8 cellular contexts compared by ENCODE assay signal in the genomic region with DNA sequence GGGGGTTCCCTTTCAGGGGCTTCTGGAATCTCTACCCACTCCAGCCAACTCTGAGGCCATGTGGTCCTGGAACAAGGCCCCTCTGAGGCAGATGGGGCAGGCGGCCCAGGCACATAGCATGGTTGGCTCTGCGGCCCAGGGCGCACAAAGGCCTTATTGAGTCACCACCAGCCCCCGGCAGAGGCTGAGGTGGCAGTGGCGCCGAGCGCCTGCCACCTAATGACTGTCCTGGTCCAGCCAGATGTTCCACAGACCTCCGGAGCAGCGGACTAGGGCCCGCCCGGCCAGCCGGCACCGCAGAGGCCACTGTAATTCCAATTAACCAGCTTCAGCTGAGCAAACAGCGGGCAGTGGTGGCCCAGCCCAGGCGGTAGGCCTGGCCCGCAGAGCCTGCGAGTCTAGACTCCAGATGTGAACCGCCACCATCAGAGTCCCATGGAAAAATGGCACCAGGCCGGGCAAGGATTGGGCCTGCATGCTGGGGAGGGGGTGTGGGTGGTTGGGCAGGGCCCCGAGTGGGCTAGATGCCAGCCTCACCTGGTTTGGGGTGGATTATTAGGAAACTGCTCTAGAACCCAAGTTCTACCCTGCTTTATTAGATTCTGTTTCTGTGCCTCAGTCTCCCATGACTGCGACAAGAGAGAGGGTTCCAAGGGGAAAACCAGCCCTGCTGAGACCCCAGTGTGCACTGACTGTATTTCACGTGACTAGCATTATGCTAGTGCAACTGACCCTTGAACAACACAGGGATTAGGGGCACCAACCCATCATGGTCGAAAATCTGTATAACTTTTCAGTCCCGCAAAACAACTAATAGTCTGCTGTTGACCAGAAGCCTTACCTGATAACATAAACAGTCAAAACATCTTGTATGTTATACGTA. TPM values are rescaled to one million over a fixed set of nuclear protein-coding genes. Genes with fewer than 3 reads are reported as not detected.
A peak's percentile ranks its signal among the peaks of the same experiment; 100 is the strongest.
DNase-seq lines count a peak whose midpoint lies in the region; ATAC-seq, FAIRE-seq and TF ChIP-seq lines count a peak whose summit lies in the region.

No MANE protein-coding gene starts in this region.

- no peak overlapping the region for H3T11ph ChIP-seq in H9 (ENCODE audit: low read length)

- H3K9me1 ChIP-seq in K562 (ENCODE audit: control insufficient read depth, insufficient read depth, low read length), result no peaks in the 10 kb centered on the region

- TF ChIP-seq RAD21 in K562 (CRISPR knock-in tag; conservative IDR thresholded peaks at IDR 0.05 in 1 of 2, IDR thresholded peaks at IDR 0.05 in 1 of 2), result no peak

- H3K9me3 ChIP-seq in H9 (ENCODE audit: control insufficient read depth, low read depth, low read length) (no peaks in the 10 kb centered on the region), K562 (replicated peaks; ENCODE audit: control insufficient read depth, insufficient read depth, low read depth, low read length) (no peaks in the 10 kb centered on the region)

- no peak for DNase-seq in H9
- no peak for DNase-seq in K562 (ENCODE audit: extremely low read depth in 1 of 4, low spot score in 3 of 4)
- DNase-seq in naive B cell, result no peak
- no peak for DNase-seq in DMS79 (lab: John Stamatoyannopoulos, UW)
- DNase-seq in stimulated activated CD4-positive, alpha-beta T cell treated with anti-CD3 and anti-CD28 coated beads, Interleukin-2, amount 100 ng/mL, for 24 hours, result no peak
- DNase-seq in NCI-H2171 (lab: John Stamatoyannopoulos, UW), result no peak
- no peak for DNase-seq in activated CD4-positive, alpha-beta T cell treated with anti-CD3 and anti-CD28 coated beads for 1 hour

- ATAC-seq in K562 (no peak), naive B cell (ENCODE audit: low read depth in 2 of 2) (no peak)

- no peak overlapping the region for H2AK5ac ChIP-seq in H9 (ENCODE audit: insufficient read length, low read length)

- in situ Hi-C loops in K562 (cut with MboI), result loop anchor here (5.0 kb wide), 1 partner anchor 156 kb away; no protein-coding TSS in a partner anchor

- no peak for TF ChIP-seq EP300 in K562 (IDR thresholded peaks at IDR 0.05; ENCODE audit: low read length)

- no peak for TF ChIP-seq POLR2A in K562 (conservative IDR thresholded peaks at IDR 0.05)

- H3K56ac ChIP-seq in H9 (ENCODE audit: insufficient read length, low read depth, low read length), result no peak overlapping the region

- H4K20me1 ChIP-seq in H9 (ENCODE audit: control insufficient read depth, insufficient read depth, insufficient read length) (no peaks in the 10 kb centered on the region), K562 (replicated peaks; ENCODE audit: control insufficient read depth, insufficient read depth, low read length) (no peaks in the 10 kb centered on the region)

- no peak overlapping the region for H3K4me2 ChIP-seq in H9 (ENCODE audit: insufficient read depth, insufficient read length, low read length)
- H3K4me2 ChIP-seq in K562 (ENCODE audit: insufficient read depth, low read length), result no peak overlapping the region

- BruUV-seq in K562 (replicated peaks; lab: Mats Ljungman, UMichigan), result no TSS peak

- H2BK12ac ChIP-seq in H9 (ENCODE audit: insufficient read length, low read depth, low read length), result no peak overlapping the region

- H3K9ac ChIP-seq in H9 (ENCODE audit: extremely low read depth, insufficient read length, low read length) (no peak overlapping the region), K562 (ENCODE audit: insufficient read depth in 1 of 2, low read depth in 2 of 2, low read length in 2 of 2) (peak overlapping the region in 1 of 2 experiments; percentile 48; a peak in 2 of 4 replicates)

- H3K4me3 ChIP-seq in ACC112 (ENCODE audit: low read depth, low read length) (no peak overlapping the region), K562 (no peak overlapping the region)

- H3K27ac ChIP-seq in ACC112 (ENCODE audit: low read depth, low read length), result peak overlapping the region; percentile 35
- no peak overlapping the region for H3K27ac ChIP-seq in H9 (ENCODE audit: insufficient read length, low read depth, low read length)
- H3K27ac ChIP-seq in K562 (ENCODE audit: extremely low read depth, low read depth, low read length), result 0 out of 3 replicates have a peak overlapping the region, but pooled peaks have one; percentile 20

- intact Hi-C loops in K562 (cut with micrococcal nuclease), result no loop called here

- no peak overlapping the region for H3K23ac ChIP-seq in H9 (ENCODE audit: insufficient read length, low read depth, low read length)

- H3K9me3 Mint-ChIP-seq in H9 (no peaks in the 10 kb centered on the region), naive B cell (no peaks in the 10 kb centered on the region)

- H4K8ac ChIP-seq in H9 (replicated peaks; ENCODE audit: insufficient read length, low read depth, low read length), result no peak overlapping the region

- no CpG with 5 or more reads among the region's 25 CpGs for WGBS in H9 (ENCODE audit: extremely low coverage, insufficient read length, low lambda C conversion rate)
- 92% methylated on average over 24 of the region's 25 CpGs for WGBS in K562 (ENCODE audit: insufficient coverage, low coverage, missing lambda C conversion rate)

- H2BK15ac ChIP-seq in H9 (ENCODE audit: low read depth, low read length), result no peak overlapping the region

- H4K91ac ChIP-seq in H9 (ENCODE audit: insufficient read length, low read depth, low read length), result no peak overlapping the region

- H3K23me2 ChIP-seq in H9 (ENCODE audit: insufficient read length, low read depth, low read length, poor library complexity, severe bottlenecking), result peaks cover 6% of the 10 kb centered on the region

- H3K4ac ChIP-seq in H9 (ENCODE audit: low read depth, low read length), result no peak overlapping the region

- no peak overlapping the region for H3K14ac ChIP-seq in H9 (ENCODE audit: insufficient read depth, low read length)

- H3K4me1 ChIP-seq in ACC112 (ENCODE audit: control insufficient read depth, insufficient read depth, low read length, unreplicated experiment), result peaks cover 32% of the 10 kb centered on the region
- H3K4me1 ChIP-seq in H9 (ENCODE audit: insufficient read depth, low read length), result no peaks in the 10 kb centered on the region; the same call in 1 of the 2 replicates
- peaks cover 15 to 61% of the 10 kb centered on the region in 2 experiments; a peak in 4 of 5 replicates for H3K4me1 ChIP-seq in K562 (replicated peaks in 1 of 2; ENCODE audit: control insufficient read depth in 2 of 2, insufficient read depth in 2 of 2, low read length in 2 of 2)

- H3K27me3 Mint-ChIP-seq in H9 (ENCODE audit: low read depth), result no peaks in the 10 kb centered on the region; the same call in 1 of the 2 replicates
- no peaks in the 10 kb centered on the region for H3K27me3 Mint-ChIP-seq in naive B cell

- no peak overlapping the region for H3K18ac ChIP-seq in H9 (ENCODE audit: insufficient read length, low read depth, low read length)

- no peak overlapping the region for H2BK20ac ChIP-seq in H9 (ENCODE audit: low read depth, low read length, poor library complexity, severe bottlenecking)

- H3K27ac Mint-ChIP-seq in H9, result peak overlapping the region; percentile 11 to 66 (median 29); a peak in 4 of 7 replicates
- peak overlapping the region in 5 of 6 donors; percentile 47 to 94 (median 75) for H3K27ac Mint-ChIP-seq in naive B cell

- H3K36me3 Mint-ChIP-seq in H9 (ENCODE audit: insufficient read depth in 1 of 3, low read depth in 3 of 3) (peaks cover 0 to 32% (median 4%) of the 10 kb centered on the region in 3 experiments; a peak in 4 of 7 replicates), naive B cell (no peaks in the 10 kb centered on the region)

- no peak overlapping the region for H2BK120ac ChIP-seq in H9 (ENCODE audit: low read depth, low read length, poor library complexity, severe bottlenecking)

- no peak overlapping the region for H2BK5ac ChIP-seq in H9 (ENCODE audit: insufficient read length, low read length)

- TF ChIP-seq CTCF in H9 (conservative IDR thresholded peaks at IDR 0.05) (no peak), K562 (IDR thresholded peaks at IDR 0.05 in 2 of 3, conservative IDR thresholded peaks at IDR 0.05 in 1 of 3; ENCODE audit: insufficient read depth in 2 of 3, low read depth in 1 of 3, low read length in 3 of 3) (no peak)

- peaks cover 6% of the 10 kb centered on the region for H3K79me2 ChIP-seq in ACC112 (ENCODE audit: control insufficient read depth, insufficient read depth, low read length, unreplicated experiment)
- no peaks in the 10 kb centered on the region for H3K79me2 ChIP-seq in H9 (ENCODE audit: insufficient read depth, low read length)
- H3K79me2 ChIP-seq in K562 (ENCODE audit: control insufficient read depth, insufficient read depth, low read length), result peaks cover 19% of the 10 kb centered on the region

- H2AFZ ChIP-seq in ACC112 (ENCODE audit: low read length, unreplicated experiment) (no peak overlapping the region), H9 (ENCODE audit: low read length) (no peak overlapping the region), K562 (ENCODE audit: low read depth, low read length) (no peak overlapping the region)

- H3K4me3 Mint-ChIP-seq in H9 (peak overlapping the region in 1 of 2 experiments; percentile 34; a peak in 1 of 5 replicates), naive B cell (peak overlapping the region in 6 of 8 donors; percentile 1 to 91 (median 88))

- no peak for FAIRE-seq in K562 (lab: Jason Lieb, UNC)

- peaks cover 51 to 63% of the 10 kb centered on the region in 2 experiments for H3K4me1 Mint-ChIP-seq in H9
- H3K4me1 Mint-ChIP-seq in naive B cell, result peaks cover 18 to 35% (median 24%) of the 10 kb centered on the region in 3 donors

- H4K5ac ChIP-seq in H9 (ENCODE audit: insufficient read length, low read depth, low read length), result no peak overlapping the region

- H3K27me3 ChIP-seq in ACC112 (ENCODE audit: insufficient read depth, low read length) (no peaks in the 10 kb centered on the region), H9 (ENCODE audit: insufficient read depth, low read length) (no peaks in the 10 kb centered on the region), K562 (ENCODE audit: control insufficient read depth in 2 of 2, insufficient read depth in 2 of 2, low read length in 2 of 2) (no peaks in the 10 kb centered on the region)

- POLR2A ChIA-PET in K562 (lab: Yijun Ruan, JAX), result interaction anchor here (0.6 to 5.9 kb wide), 6 partner anchors 22 to 372 kb away, joined by 3 to 107 read pairs (median 4); partner anchors contain the start of gene ID1

- no peaks in the 10 kb centered on the region for H3K79me1 ChIP-seq in H9 (ENCODE audit: insufficient read depth, low read depth, low read length, poor library complexity, severe bottlenecking)

- CTCF ChIA-PET in K562 (lab: Yijun Ruan, JAX; ENCODE audit: low intra/inter-chr PET ratio), result interaction anchor here (0.9 to 2.6 kb wide), 2 partner anchors 42 kb away, joined by 8 to 46 read pairs; no protein-coding TSS in a partner anchor

- no peaks in the 10 kb centered on the region for H3K36me3 ChIP-seq in ACC112 (ENCODE audit: insufficient read depth, low read length)
- H3K36me3 ChIP-seq in K562 (ENCODE audit: control insufficient read depth, insufficient read depth, low read length), result peaks cover 52% of the 10 kb centered on the region; the same call in 2 of the 3 replicates

RNA-seq across cellular contexts. Expression of gene ID1, which starts 34.1 kb away (rescaled TPM):
- 355 and 360 TPM in 2 replicates for total RNA-seq in H9 (2021)
- total RNA-seq in K562 (2011; cell fraction: chromatin; rRNA removed; ENCODE audit: low replicate concordance), result 71.5 and 250 TPM in 2 replicates
- total RNA-seq in K562 (2011; cell fraction: nucleolus; rRNA removed), result 362 and 403 TPM in 2 replicates
- 143 and 176 TPM in 2 replicates for total RNA-seq in K562 (2011; cell fraction: nucleoplasm; rRNA removed)
- 358 and 410 TPM in 2 replicates for total RNA-seq in K562 (2014; rRNA removed)
- 40.1 and 40.5 TPM in 2 replicates for total RNA-seq in K562 (2014; rRNA removed; fragmentation: Illumina TruSeq; extraction: Trizol)
- total RNA-seq in K562 (2015; rRNA removed; fragmentation: Illumina TruSeq; extraction: Trizol), result 65.0 and 66.8 TPM in 2 replicates
- 160 and 167 TPM in 2 replicates for total RNA-seq in K562 (2021)
- 75.8 and 119 TPM in 2 replicates for polyA plus RNA-seq in K562 (2011; rRNA removed)
- 230 and 856 TPM in 2 replicates for polyA plus RNA-seq in K562 (2011; cell fraction: cytosol; rRNA removed)
- polyA plus RNA-seq in K562 (2011; cell fraction: nucleus; rRNA removed), result 232 and 726 TPM in 2 replicates
- 82.5 and 140 TPM in 2 replicates for polyA plus RNA-seq in K562 (2012)
- 20.8 and 50.8 TPM in 2 replicates for polyA plus RNA-seq in K562 (2014; fragmentation: Illumina TruSeq; extraction: Trizol)
- 1 to 10 TPM; 1.4 to 4.4 TPM for polyA plus RNA-seq in K562 (2014; fragmentation: Nextera tagmentation; extraction: Ambion mirVana)
- 298 and 319 TPM in 2 replicates for polyA plus RNA-seq in K562 (2014; rRNA removed)
- 14.9 and 32.5 TPM in 2 replicates for polyA minus RNA-seq in K562 (2011; rRNA and poly(A)+ RNA removed)
- 90.2 and 138 TPM in 2 replicates for polyA minus RNA-seq in K562 (2011; cell fraction: cytosol; rRNA and poly(A)+ RNA removed)
- 183 and 246 TPM in 2 replicates for polyA minus RNA-seq in K562 (2011; cell fraction: nucleus; rRNA and poly(A)+ RNA removed)
- polyA plus RNA-seq in naive B cell (ENCODE audit: low read depth in 6 of 6), result 1 to 10 TPM in 2 of 6 donors, under 1 TPM in 2, not detected in 2; 0.86 to 2.0 (median 1.1) TPM

RNA-seq across cellular contexts. Expression of gene HM13, which starts 56.7 kb away (rescaled TPM):
- 162 and 169 TPM in 2 replicates for total RNA-seq in H9 (2021)
- total RNA-seq in K562 (2011; cell fraction: chromatin; rRNA removed; ENCODE audit: low replicate concordance), result 232 and 437 TPM in 2 replicates
- 349 and 425 TPM in 2 replicates for total RNA-seq in K562 (2011; cell fraction: nucleolus; rRNA removed)
- 318 and 321 TPM in 2 replicates for total RNA-seq in K562 (2011; cell fraction: nucleoplasm; rRNA removed)
- total RNA-seq in K562 (2014; rRNA removed), result 42.0 and 64.1 TPM in 2 replicates
- 61.7 and 62.1 TPM in 2 replicates for total RNA-seq in K562 (2014; rRNA removed; fragmentation: Illumina TruSeq; extraction: Trizol)
- 74.5 and 74.8 TPM in 2 replicates for total RNA-seq in K562 (2015; rRNA removed; fragmentation: Illumina TruSeq; extraction: Trizol)
- 136 and 146 TPM in 2 replicates for total RNA-seq in K562 (2021)
- 112 and 125 TPM in 2 replicates for polyA plus RNA-seq in K562 (2011; rRNA removed)
- 90.7 and 156 TPM in 2 replicates for polyA plus RNA-seq in K562 (2011; cell fraction: cytosol; rRNA removed)
- polyA plus RNA-seq in K562 (2011; cell fraction: nucleus; rRNA removed), result 116 and 132 TPM in 2 replicates
- 109 and 181 TPM in 2 replicates for polyA plus RNA-seq in K562 (2012)
- 98.4 and 102 TPM in 2 replicates for polyA plus RNA-seq in K562 (2014; fragmentation: Illumina TruSeq; extraction: Trizol)
- 10 to 100 TPM in 1 of 2 experiments, 1 to 10 TPM in 1; 7.7 to 17.9 TPM for polyA plus RNA-seq in K562 (2014; fragmentation: Nextera tagmentation; extraction: Ambion mirVana)
- 99.6 and 111 TPM in 2 replicates for polyA plus RNA-seq in K562 (2014; rRNA removed)
- polyA minus RNA-seq in K562 (2011; rRNA and poly(A)+ RNA removed), result 83.1 and 88.4 TPM in 2 replicates
- 81.1 and 84.3 TPM in 2 replicates for polyA minus RNA-seq in K562 (2011; cell fraction: cytosol; rRNA and poly(A)+ RNA removed)
- polyA minus RNA-seq in K562 (2011; cell fraction: nucleus; rRNA and poly(A)+ RNA removed), result 65.8 and 88.5 TPM in 2 replicates
- 100 to 1,000 TPM in 2 of 6 donors, 10 to 100 TPM in 4; 71.9 to 118 (median 88.0) TPM for polyA plus RNA-seq in naive B cell (ENCODE audit: low read depth in 6 of 6)
